In the genomic region with DNA sequence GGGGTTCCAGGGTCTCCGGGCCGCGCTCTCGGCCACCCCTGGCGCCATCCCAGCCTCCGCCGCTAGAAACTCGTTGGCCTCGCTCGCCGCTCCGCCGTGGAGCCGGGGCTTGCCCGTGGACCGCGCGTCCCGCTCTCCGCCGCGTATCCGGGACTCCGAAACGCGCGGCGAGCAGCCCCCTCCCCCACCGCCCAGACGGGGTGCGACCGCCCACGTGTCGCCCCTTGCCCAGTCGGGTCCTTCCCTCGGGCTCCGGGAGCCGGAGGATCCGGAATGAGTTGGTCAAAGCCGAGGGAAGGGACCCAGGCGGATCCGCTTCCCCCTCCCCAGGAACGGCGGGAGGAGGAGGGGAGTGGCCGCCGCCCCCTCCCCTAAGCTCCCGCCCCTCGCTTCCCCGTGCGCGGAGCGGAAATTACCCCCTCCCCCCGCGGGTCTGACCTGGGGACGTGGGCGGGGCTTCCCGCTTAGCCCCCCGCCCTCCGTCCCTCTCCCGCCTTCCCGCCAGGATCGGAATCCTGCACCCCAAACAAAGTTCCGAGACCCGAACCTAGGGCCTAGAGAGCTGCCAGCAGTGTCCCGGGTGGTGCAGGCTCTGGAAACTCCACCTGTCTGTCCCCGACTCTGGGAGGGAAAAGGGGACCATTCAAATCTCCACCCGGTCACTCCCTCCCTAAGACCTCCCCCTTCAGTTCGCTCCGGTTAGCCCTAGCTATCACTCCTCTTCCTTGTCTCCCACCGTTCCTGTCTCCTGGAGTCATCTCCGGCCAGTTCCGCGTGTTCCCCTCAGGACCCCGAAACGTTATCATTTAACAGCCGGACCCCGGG, we compare ENCODE assay signal across 8 cellular contexts. TPM values are rescaled to one million over a fixed set of nuclear protein-coding genes. Genes with fewer than 3 reads are reported as not detected.
DNase-seq lines count a peak whose midpoint lies in the region; ATAC-seq and TF ChIP-seq lines count a peak whose summit lies in the region.

No MANE protein-coding gene starts in this region.

- intact Hi-C loops in left ventricle myocardium superior (cut with micrococcal nuclease) (no loop called here), testis (cut with DNase I; ENCODE audit: low total_unique reads) (no loop called here)

- no peaks in the 10 kb centered on the region for H3K36me3 ChIP-seq in cardiac muscle cell
- H3K36me3 ChIP-seq in SJSA1: peaks cover 9% of the 10 kb centered on the region; the same call in 1 of the 2 replicates
- no peaks in the 10 kb centered on the region for H3K36me3 ChIP-seq in testis (ENCODE audit: low read depth, missing control alignments)

- H3K27ac ChIP-seq in cardiac muscle cell (peak overlapping the region; percentile 96), SJSA1 (no peak overlapping the region), testis (peak overlapping the region in 1 of 2 donors; percentile 35)

- H3K4me3 ChIP-seq in cardiac muscle cell (peak overlapping the region; percentile 96), SJSA1 (peak overlapping the region; percentile 57), fibroblast of pulmonary artery (replicated peaks; ENCODE audit: low read depth, low read length) (peak overlapping the region; percentile 85), testis (peak overlapping the region; percentile 43 to 48)

- H3K9me3 ChIP-seq in cardiac muscle cell (ENCODE audit: low read depth) (no peaks in the 10 kb centered on the region), SJSA1 (replicated peaks) (no peaks in the 10 kb centered on the region), testis (no peaks in the 10 kb centered on the region)

- H3K27me3 ChIP-seq in cardiac muscle cell (no peaks in the 10 kb centered on the region), SJSA1 (replicated peaks) (peaks cover 61% of the 10 kb centered on the region), testis (peaks cover 3% of the 10 kb centered on the region)

- WGBS in testis, 2 donors: 6 to 9% methylated on average over 17 to 71 of the region's 77 CpGs

- peaks cover 48% of the 10 kb centered on the region for H3K4me1 ChIP-seq in cardiac muscle cell (ENCODE audit: low read depth)
- H3K4me1 ChIP-seq in SJSA1 (replicated peaks): peaks cover 33% of the 10 kb centered on the region
- H3K4me1 ChIP-seq in testis: no peaks in the 10 kb centered on the region

- DNase-seq in cardiac muscle cell (ENCODE audit: low read depth in 1 of 2, low spot score in 1 of 2): peak in 1 of 2 donors; percentile 95
- DNase-seq in left ventricle myocardium superior: no peak
- DNase-seq in SJSA1 (ENCODE audit: low read depth in 1 of 2, low spot score in 2 of 2): peak; percentile 49 to 73
- no peak for DNase-seq in fibroblast of pulmonary artery (ENCODE audit: low read depth)
- peak; percentile 35 for DNase-seq in testis
- DNase-seq in central memory CD4-positive, alpha-beta T cell: no peak

- TF ChIP-seq CTCF in cardiac muscle cell (IDR thresholded peaks at IDR 0.05; ENCODE audit: low read depth, low read length) (no peak), fibroblast of pulmonary artery (IDR thresholded peaks at IDR 0.05; ENCODE audit: low read length, missing control alignments) (no peak), testis (IDR thresholded peaks at IDR 0.05) (no peak)

- no peak for ATAC-seq in left ventricle myocardium superior
- ATAC-seq in GM18519 (IDR thresholded peaks at IDR 0.05; ENCODE audit: low FRiP score, unreplicated experiment): no peak
- no peak for ATAC-seq in GM19455 (IDR thresholded peaks at IDR 0.05; ENCODE audit: unreplicated experiment)

- TF ChIP-seq POLR2A in testis (IDR thresholded peaks at IDR 0.05): no peak

RNA-seq across cellular contexts. Expression of gene IGF2BP1, which starts 1.1 kb away (rescaled TPM):
- total RNA-seq in cardiac muscle cell: 55.1 and 74.0 TPM in 2 replicates
- polyA plus RNA-seq in cardiac muscle cell: 18.7 and 41.7 TPM in 2 replicates
- total RNA-seq in left ventricle myocardium superior: not detected
- total RNA-seq in SJSA1 (2014; rRNA removed; shearing (Covaris generic)): 5.0 and 8.7 TPM in 2 replicates
- 10 to 100 TPM; 19.3 to 19.9 TPM for total RNA-seq in testis
- 10.4 TPM for polyA plus RNA-seq in testis (ENCODE audit: insufficient read depth, low read depth, low replicate concordance)

RNA-seq across cellular contexts. Expression of gene GIP, which starts 27.7 kb away (rescaled TPM):
- total RNA-seq in cardiac muscle cell (not detected in 2 replicates), left ventricle myocardium superior (not detected), testis (1 to 10 TPM in 1 of 2 donors, not detected in 1; 1.3 TPM)
- polyA plus RNA-seq in cardiac muscle cell (0.66 TPM in 1 of 2 replicates, not detected in the other), testis (ENCODE audit: insufficient read depth, low read depth, low replicate concordance) (not detected)
- not detected in 2 replicates for total RNA-seq in SJSA1 (2014; rRNA removed; shearing (Covaris generic))

RNA-seq across cellular contexts. Expression of gene SNF8, which starts 51.4 kb away (rescaled TPM):
- total RNA-seq in cardiac muscle cell (114 and 187 TPM in 2 replicates), left ventricle myocardium superior (109 TPM), testis (100 to 1,000 TPM in 1 of 2 donors, 10 to 100 TPM in 1; 71.9 to 100 TPM)
- polyA plus RNA-seq in cardiac muscle cell (132 and 315 TPM in 2 replicates), testis (ENCODE audit: insufficient read depth, low read depth, low replicate concordance) (123 TPM)
- 212 and 238 TPM in 2 replicates for total RNA-seq in SJSA1 (2014; rRNA removed; shearing (Covaris generic))

Comparison
In these comparisons a context has a peak if more than half of its experiments do, and no peak if none do; other contexts are left out.
1. DNase-seq: peak in SJSA1 (2 of 2) and testis (single experiment); none in left ventricle myocardium superior (single experiment), fibroblast of pulmonary artery (single experiment) and central memory CD4-positive, alpha-beta T cell (single experiment).
2. H3K4me3 ChIP-seq: peak in every context shown above with its lines; median percentile 96 in cardiac muscle cell; 85 in fibroblast of pulmonary artery; 57 in SJSA1; 46 in testis.